Comparison of ENCODE assay signal across 9 cellular contexts in genomic region chr19:45613926-45614725, GRCh38. TPM values are rescaled to one million over a fixed set of nuclear protein-coding genes. Genes with fewer than 3 reads are reported as not detected.
A peak's percentile ranks its signal among the peaks of the same experiment; 100 is the strongest.
DNase-seq lines count a peak whose midpoint lies in the region; ATAC-seq, FAIRE-seq and TF ChIP-seq lines count a peak whose summit lies in the region.
"Had no signal": no experiment of that assay in that cellular context is flagged by ENCODE, and none has a peak within 500 bp of the region (broad histone marks: within the 10 kb centered on the region; RNA-seq: fewer than 3 reads in every experiment).

No MANE protein-coding gene starts in this region.

- no peaks in the 10 kb centered on the region for H3K79me2 ChIP-seq in parathyroid adenoma

- H3K27me3 ChIP-seq in SJSA1 (replicated peaks) = no peaks in the 10 kb centered on the region
- H3K27me3 ChIP-seq in parathyroid adenoma (ENCODE audit: control insufficient read depth, insufficient read depth, low read length) = no peaks in the 10 kb centered on the region
- H3K27me3 ChIP-seq in ovary = no peaks in the 10 kb centered on the region
- H3K27me3 ChIP-seq: pancreas had no signal

- H3K9me3 ChIP-seq in SJSA1 (replicated peaks) (no peaks in the 10 kb centered on the region), parathyroid adenoma (ENCODE audit: control insufficient read depth, low read length) (no peaks in the 10 kb centered on the region), ovary (no peaks in the 10 kb centered on the region)
- H3K9me3 ChIP-seq: pancreas had no signal

- H3K4me1 ChIP-seq in SJSA1 (replicated peaks) (peaks cover 22% of the 10 kb centered on the region), parathyroid adenoma (no peaks in the 10 kb centered on the region), ovary (ENCODE audit: insufficient read depth) (peaks cover 5% of the 10 kb centered on the region)
- H3K4me1 ChIP-seq: pancreas had no signal

- TF ChIP-seq CTCF in parathyroid adenoma (IDR thresholded peaks at IDR 0.05) (no peak), ovary (IDR thresholded peaks at IDR 0.05) (no peak)

- H3K9ac ChIP-seq in parathyroid adenoma = no peak overlapping the region

- intact Hi-C loops in ovary (cut with DNase I) = no loop called here

- TF ChIP-seq EP300 in ovary (IDR thresholded peaks at IDR 0.05) = no peak

- H3K4me3 ChIP-seq in SJSA1 (no peak overlapping the region), parathyroid adenoma (ENCODE audit: low read depth, low read length) (no peak overlapping the region), ovary (no peak overlapping the region)
- H3K4me3 ChIP-seq: pancreas had no signal

- peak overlapping the region; percentile 78 for H3K27ac ChIP-seq in SJSA1
- peak overlapping the region; percentile 15 for H3K27ac ChIP-seq in parathyroid adenoma
- no peak overlapping the region for H3K27ac ChIP-seq in ovary

- WGBS in ovary, 3 donors = 64 to 74% (median 71%) methylated on average over 10 of the region's 10 CpGs

- no peak overlapping the region for H3K4me2 ChIP-seq in parathyroid adenoma (ENCODE audit: low read length)

- H2AFZ ChIP-seq in parathyroid adenoma = no peak overlapping the region

- peaks cover 80% of the 10 kb centered on the region for H3K36me3 ChIP-seq in SJSA1
- H3K36me3 ChIP-seq in parathyroid adenoma (ENCODE audit: control insufficient read depth, insufficient read depth, low read length) = no peaks in the 10 kb centered on the region
- H3K36me3 ChIP-seq in ovary = no peaks in the 10 kb centered on the region

- ATAC-seq in HG02885 (IDR thresholded peaks at IDR 0.05; ENCODE audit: poor library complexity, unreplicated experiment) = no peak

- peak; percentile 91 for FAIRE-seq in H54 (lab: Jason Lieb, UNC)
- FAIRE-seq: pancreas had no signal

- peak; percentile 95 for DNase-seq in COLO829 (ENCODE audit: low spot score)
- peak; percentile 87 for DNase-seq in H54 (ENCODE audit: insufficient read length, low spot score)
- peak; percentile 80 to 84 for DNase-seq in SJSA1 (ENCODE audit: low read depth in 1 of 2, low spot score in 2 of 2)
- peak; percentile 77 to 92 for DNase-seq in dermis microvascular lymphatic vessel endothelial cell (ENCODE audit: low read depth in 2 of 2)
- DNase-seq in cerebellar cortex (ENCODE audit: low spot score) = no peak
- no peak for DNase-seq in ovary

- TF ChIP-seq POLR2A in H54 (IDR thresholded peaks at IDR 0.05; ENCODE audit: low read depth, low read length) = no peak
- TF ChIP-seq POLR2A in ovary (IDR thresholded peaks at IDR 0.05) = no peak

RNA-seq across cellular contexts. Expression of gene GPR4, which starts 12.1 kb away (rescaled TPM):
- not detected in 2 replicates for total RNA-seq in SJSA1 (2014; rRNA removed; shearing (Covaris generic))
- total RNA-seq in dermis microvascular lymphatic vessel endothelial cell (1.0 and 1.5 TPM in 2 replicates), ovary (1 to 10 TPM in 5 of 7 donors, under 1 TPM in 2; 0.60 to 4.5 (median 2.4) TPM)
- polyA plus RNA-seq in ovary = 10 to 100 TPM in 1 of 2 donors, 1 to 10 TPM in 1; 3.0 to 11.9 TPM

RNA-seq across cellular contexts. Expression of gene EML2, which starts 25.1 kb away (rescaled TPM):
- total RNA-seq in SJSA1 (2014; rRNA removed; shearing (Covaris generic)) = 33.6 and 45.4 TPM in 2 replicates
- total RNA-seq in dermis microvascular lymphatic vessel endothelial cell (11.1 and 15.7 TPM in 2 replicates), ovary (10 to 100 TPM in 6 of 7 donors, 1 to 10 TPM in 1; 9.9 to 25.0 (median 14.4) TPM)
- 10 to 100 TPM; 13.1 to 16.3 TPM for polyA plus RNA-seq in ovary

RNA-seq across cellular contexts. Expression of gene OPA3, which starts 29.5 kb away (rescaled TPM):
- total RNA-seq in SJSA1 (2014; rRNA removed; shearing (Covaris generic)) = 10.7 and 18.2 TPM in 2 replicates
- 4.1 and 5.6 TPM in 2 replicates for total RNA-seq in dermis microvascular lymphatic vessel endothelial cell
- total RNA-seq in ovary = 10 to 100 TPM in 4 of 7 donors, 1 to 10 TPM in 3; 2.0 to 16.6 (median 12.3) TPM
- polyA plus RNA-seq in ovary = 1 to 10 TPM; 3.3 to 8.9 TPM

RNA-seq across cellular contexts. Expression of gene GIPR, which starts 53.9 kb away (rescaled TPM):
- total RNA-seq in SJSA1 (2014; rRNA removed; shearing (Covaris generic)) = 0.72 and 2.1 TPM in 2 replicates
- total RNA-seq in dermis microvascular lymphatic vessel endothelial cell (0.13 TPM in 1 of 2 replicates, not detected in the other), ovary (1 to 10 TPM in 1 of 7 donors, under 1 TPM in 3, not detected in 3; 0.20 to 1.6 (median 0.59) TPM)
- polyA plus RNA-seq in ovary = under 1 TPM; 0.02 to 0.33 TPM

Comparison
In these comparisons a context has a peak if more than half of its experiments do, and no peak if none do; other contexts are left out.
1. DNase-seq: peak in COLO829 (single experiment), H54 (single experiment), SJSA1 (2 of 2) and dermis microvascular lymphatic vessel endothelial cell (2 of 2); none in cerebellar cortex (single experiment) and ovary (0 of 5).
2. H3K27ac ChIP-seq: peak in SJSA1 (single experiment) and parathyroid adenoma (single experiment); none in ovary (0 of 2).